In the genomic region with DNA sequence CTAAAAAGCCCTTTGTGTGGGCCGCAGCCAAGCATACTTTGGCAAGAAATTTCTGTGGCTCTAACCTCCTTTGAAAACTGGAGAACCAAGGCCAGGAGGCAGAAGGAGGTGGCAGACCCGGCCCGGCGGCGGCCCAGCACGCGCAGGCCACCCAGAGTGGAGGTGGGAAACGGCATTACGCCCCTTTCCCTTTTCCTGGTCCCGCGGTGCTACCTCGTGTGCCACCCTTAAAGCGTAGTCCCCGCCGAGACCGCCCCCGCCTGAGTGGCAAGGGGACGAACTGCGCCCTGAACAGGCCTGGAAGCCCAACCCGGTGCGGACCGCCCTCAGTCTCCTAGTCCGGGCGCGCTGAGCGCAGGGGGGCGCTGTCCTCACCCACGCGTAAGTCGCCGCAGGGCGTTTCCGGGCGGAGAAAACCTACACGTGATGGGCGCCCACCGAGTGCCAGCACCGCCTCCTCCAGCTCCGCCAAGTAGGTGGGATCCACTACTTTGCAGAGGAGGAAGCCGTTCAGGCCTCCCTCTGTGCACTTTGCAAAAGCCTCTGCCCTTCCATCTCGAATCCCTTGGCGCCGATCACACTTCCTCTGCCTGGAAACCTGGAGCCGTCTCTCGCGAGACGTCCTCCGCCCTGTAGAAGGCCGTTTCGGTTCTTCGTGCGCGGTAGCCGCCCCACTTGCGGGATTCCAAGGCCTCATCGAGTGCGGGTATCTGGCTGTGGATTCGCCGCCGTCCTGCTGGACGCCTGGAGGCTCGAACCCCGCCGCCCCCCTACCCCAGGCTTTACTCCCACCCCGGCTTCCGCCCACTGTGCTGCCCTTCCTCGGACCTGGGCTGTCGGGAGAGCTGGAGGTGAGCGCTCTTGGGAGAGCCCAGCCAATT, we compare ENCODE assay signal across 8 cellular contexts. TPM values are rescaled to one million over a fixed set of nuclear protein-coding genes. Genes with fewer than 3 reads are reported as not detected.
DNase-seq lines count a peak whose midpoint lies in the region; ATAC-seq and TF ChIP-seq lines count a peak whose summit lies in the region.

A gene with protein sequence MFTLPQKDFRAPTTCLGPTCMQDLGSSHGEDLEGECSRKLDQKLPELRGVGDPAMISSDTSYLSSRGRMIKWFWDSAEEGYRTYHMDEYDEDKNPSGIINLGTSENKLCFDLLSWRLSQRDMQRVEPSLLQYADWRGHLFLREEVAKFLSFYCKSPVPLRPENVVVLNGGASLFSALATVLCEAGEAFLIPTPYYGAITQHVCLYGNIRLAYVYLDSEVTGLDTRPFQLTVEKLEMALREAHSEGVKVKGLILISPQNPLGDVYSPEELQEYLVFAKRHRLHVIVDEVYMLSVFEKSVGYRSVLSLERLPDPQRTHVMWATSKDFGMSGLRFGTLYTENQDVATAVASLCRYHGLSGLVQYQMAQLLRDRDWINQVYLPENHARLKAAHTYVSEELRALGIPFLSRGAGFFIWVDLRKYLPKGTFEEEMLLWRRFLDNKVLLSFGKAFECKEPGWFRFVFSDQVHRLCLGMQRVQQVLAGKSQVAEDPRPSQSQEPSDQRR (plus strand): TSS at position 420 of the 881 bp plus-strand sequence. CDS start 1,358 bp downstream, outside the sequence.

- ATAC-seq in HG03432 (IDR thresholded peaks at IDR 0.05; ENCODE audit: unreplicated experiment): peak; percentile 98
- ATAC-seq in lung (ENCODE audit: insufficient read depth, low FRiP score): peak; percentile 98

- WGBS in ectodermal cell, 2 experiments: 2% methylated on average over 69 of the region's 69 CpGs
- WGBS in lung, 2 donors: 0 to 1% methylated on average over 65 to 69 of the region's 69 CpGs

- peaks cover 25% of the 10 kb centered on the region for H3K4me1 ChIP-seq in ectodermal cell (ENCODE audit: control insufficient read depth, insufficient read depth, low read length)
- H3K4me1 ChIP-seq in lung (ENCODE audit: control insufficient read depth in 2 of 2, insufficient read depth in 2 of 2, low read length in 2 of 2): peaks cover 0 to 2% of the 10 kb centered on the region in 2 donors

- TF ChIP-seq CTCF in lung (IDR thresholded peaks at IDR 0.05; ENCODE audit: control extremely low read depth, extremely low read depth): peak; percentile 67

- H3K27me3 ChIP-seq in ectodermal cell (ENCODE audit: control insufficient read depth, insufficient read depth, low read length, poor library complexity, severe bottlenecking) (no peaks in the 10 kb centered on the region), lung (ENCODE audit: control insufficient read depth, insufficient read depth) (no peaks in the 10 kb centered on the region)

- peak within 1 kb of the TSS; percentile 44 for H3K4me3 ChIP-seq in ectodermal cell (ENCODE audit: insufficient read depth, low read depth, low read length)
- peak within 1 kb of the TSS; percentile 62 for H3K4me3 ChIP-seq in lung

- no peaks in the 10 kb centered on the region for H3K9me3 ChIP-seq in ectodermal cell (ENCODE audit: control insufficient read depth, low read length)
- no peaks in the 10 kb centered on the region for H3K9me3 ChIP-seq in lung (ENCODE audit: control insufficient read depth in 2 of 2, insufficient read depth in 1 of 2, low read length in 1 of 2)

- DNase-seq in Ammon's horn (ENCODE audit: low spot score) (peak; percentile 93), GM19238 (ENCODE audit: insufficient read length, low spot score) (peak; percentile 86), NCI-H69 (lab: John Stamatoyannopoulos, UW) (peak; percentile 98), lung (ENCODE audit: low spot score) (peak; percentile 93)
- DNase-seq in activated CD8-positive, alpha-beta memory T cell treated with anti-CD3 and anti-CD28 coated beads for 1 hour (ENCODE audit: extremely low read depth in 1 of 2, low read depth in 1 of 2): peak; percentile 65 to 86
- peak; percentile 61 to 83 (median 70) for DNase-seq in stimulated activated CD4-positive, alpha-beta T cell treated with anti-CD3 and anti-CD28 coated beads, TNF-alpha, amount 100 ng/mL, for 24 hours (ENCODE audit: low read depth in 3 of 3)

- H3K36me3 ChIP-seq in ectodermal cell (ENCODE audit: control insufficient read depth, insufficient read depth, low read length): no peaks in the 10 kb centered on the region
- peaks cover 0 to 1% of the 10 kb centered on the region in 2 donors for H3K36me3 ChIP-seq in lung (ENCODE audit: control insufficient read depth in 2 of 2, insufficient read depth in 2 of 2, low read length in 2 of 2)

- H3K27ac ChIP-seq in ectodermal cell (ENCODE audit: insufficient read depth, low read depth, low read length, poor library complexity, severe bottlenecking) (peak within 1 kb of the TSS; percentile 84), lung (ENCODE audit: low read depth in 1 of 2, low read length in 1 of 2) (peak within 1 kb of the TSS; percentile 76 to 87)

RNA-seq across cellular contexts. Expression of the gene that starts here (rescaled TPM):
- polyA plus RNA-seq in ectodermal cell (2013, experiment 1 of 4): 11.6 TPM
- 13.8 TPM for polyA plus RNA-seq in ectodermal cell (2013, experiment 2 of 4)
- 8.8 TPM for polyA plus RNA-seq in ectodermal cell (2013, experiment 3 of 4)
- 11.6 TPM for polyA plus RNA-seq in ectodermal cell (2013, experiment 4 of 4)
- 10 to 100 TPM; 31.6 to 66.9 TPM for total RNA-seq in lung
- 10 to 100 TPM in 1 of 2 donors, 1 to 10 TPM in 1; 6.4 to 24.6 TPM for polyA plus RNA-seq in lung

Comparison
In these comparisons a context has a peak if more than half of its experiments do, and no peak if none do; other contexts are left out.
1. Peak in every context shown above with its lines: DNase-seq, ATAC-seq, H3K4me3 ChIP-seq and H3K27ac ChIP-seq.